1 cellular context compared by ENCODE assay signal in the genomic region with DNA sequence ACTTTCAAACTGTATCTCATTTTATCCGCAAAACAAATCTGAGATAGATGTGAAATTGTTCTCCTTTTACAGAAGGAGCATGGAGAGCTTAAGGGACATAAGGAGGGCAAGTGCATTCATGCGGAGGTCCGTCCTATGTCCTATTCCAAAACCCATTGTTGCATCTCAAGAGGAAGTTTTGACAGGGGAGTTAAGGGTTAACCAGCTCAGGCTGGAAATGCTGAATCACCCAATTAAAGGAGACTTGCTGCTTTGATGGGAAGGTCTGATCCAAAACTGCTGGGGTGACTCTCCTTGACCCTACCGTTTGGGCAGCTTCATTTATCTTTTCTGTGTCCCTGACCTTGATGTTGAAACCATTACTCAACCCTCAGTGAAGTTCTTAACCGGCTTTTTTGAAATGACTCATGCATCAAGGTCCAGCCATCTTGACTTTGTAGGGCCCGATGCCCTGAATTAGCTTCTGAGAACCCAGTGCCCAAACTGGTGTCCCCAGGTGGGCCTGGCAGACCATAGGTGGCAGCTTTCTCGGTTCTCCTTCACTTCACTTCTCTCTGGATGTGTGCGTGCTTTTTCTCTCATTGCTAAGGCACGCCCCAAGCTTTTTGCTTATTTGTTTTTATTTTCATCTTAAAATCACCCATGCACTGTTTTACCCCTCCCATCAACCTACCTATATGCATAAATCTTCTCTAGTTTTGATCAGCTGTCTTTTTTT.
TF ChIP-seq lines count a peak whose summit lies in the region.

No MANE protein-coding gene starts in this region.

TF ChIP-seq in K562, 482 proteins besides CTCF, POLR2A, EP300 and RAD21 (continued from another document and continues in another):
- no peak for TF ChIP-seq ZNF143 (CRISPR knock-in tag; IDR thresholded peaks at IDR 0.05)
- no peak for TF ChIP-seq U2AF1 (optimal IDR thresholded peaks at IDR 0.05; ENCODE audit: low read depth, low read length)
- no peak for TF ChIP-seq HDAC3 (IDR thresholded peaks at IDR 0.05; ENCODE audit: borderline replicate concordance, partially characterized antibody)
- TF ChIP-seq ZNF165 (CRISPR knock-in tag; IDR thresholded peaks at IDR 0.05; ENCODE audit: borderline replicate concordance), result no peak
- TF ChIP-seq TAF9B (IDR thresholded peaks at IDR 0.05; ENCODE audit: partially characterized antibody), result no peak
- TF ChIP-seq HMG20B (CRISPR knock-in tag; IDR thresholded peaks at IDR 0.05), result no peak
- TF ChIP-seq TRIM24 (IDR thresholded peaks at IDR 0.05), result peak; percentile 84 to 93
- no peak for TF ChIP-seq MCM2 (IDR thresholded peaks at IDR 0.05; ENCODE audit: low read depth)
- no peak for TF ChIP-seq SRSF3 (IDR thresholded peaks at IDR 0.05; ENCODE audit: insufficient read depth, low read length)
- TF ChIP-seq ZNF586 (CRISPR knock-in tag; conservative IDR thresholded peaks at IDR 0.05), result no peak
- peak; percentile 69 for TF ChIP-seq TAF1 (IDR thresholded peaks at IDR 0.05; ENCODE audit: control insufficient read depth, extremely low read depth, insufficient read depth, low read length, severe bottlenecking)
- TF ChIP-seq, protein P1, sequence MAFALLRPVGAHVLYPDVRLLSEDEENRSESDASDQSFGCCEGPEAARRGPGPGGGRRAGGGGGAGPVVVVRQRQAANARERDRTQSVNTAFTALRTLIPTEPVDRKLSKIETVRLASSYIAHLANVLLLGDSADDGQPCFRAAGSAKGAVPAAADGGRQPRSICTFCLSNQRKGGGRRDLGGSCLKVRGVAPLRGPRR (CRISPR knock-in tag; IDR thresholded peaks at IDR 0.05), result 0 out of 2 replicates have a peak, but pooled peaks have one; percentile 18
- no peak for TF ChIP-seq STAT5B (CRISPR knock-in tag; IDR thresholded peaks at IDR 0.05)
- TF ChIP-seq PRMT5 (CRISPR knock-in tag; IDR thresholded peaks at IDR 0.05), result no peak
- TF ChIP-seq SLC30A9 (CRISPR knock-in tag; IDR thresholded peaks at IDR 0.05), result no peak
- no peak for TF ChIP-seq SOX6 (IDR thresholded peaks at IDR 0.05)
- peak; percentile 98 for TF ChIP-seq MAFF (IDR thresholded peaks at IDR 0.05; ENCODE audit: low read length)
- TF ChIP-seq, protein P2, sequence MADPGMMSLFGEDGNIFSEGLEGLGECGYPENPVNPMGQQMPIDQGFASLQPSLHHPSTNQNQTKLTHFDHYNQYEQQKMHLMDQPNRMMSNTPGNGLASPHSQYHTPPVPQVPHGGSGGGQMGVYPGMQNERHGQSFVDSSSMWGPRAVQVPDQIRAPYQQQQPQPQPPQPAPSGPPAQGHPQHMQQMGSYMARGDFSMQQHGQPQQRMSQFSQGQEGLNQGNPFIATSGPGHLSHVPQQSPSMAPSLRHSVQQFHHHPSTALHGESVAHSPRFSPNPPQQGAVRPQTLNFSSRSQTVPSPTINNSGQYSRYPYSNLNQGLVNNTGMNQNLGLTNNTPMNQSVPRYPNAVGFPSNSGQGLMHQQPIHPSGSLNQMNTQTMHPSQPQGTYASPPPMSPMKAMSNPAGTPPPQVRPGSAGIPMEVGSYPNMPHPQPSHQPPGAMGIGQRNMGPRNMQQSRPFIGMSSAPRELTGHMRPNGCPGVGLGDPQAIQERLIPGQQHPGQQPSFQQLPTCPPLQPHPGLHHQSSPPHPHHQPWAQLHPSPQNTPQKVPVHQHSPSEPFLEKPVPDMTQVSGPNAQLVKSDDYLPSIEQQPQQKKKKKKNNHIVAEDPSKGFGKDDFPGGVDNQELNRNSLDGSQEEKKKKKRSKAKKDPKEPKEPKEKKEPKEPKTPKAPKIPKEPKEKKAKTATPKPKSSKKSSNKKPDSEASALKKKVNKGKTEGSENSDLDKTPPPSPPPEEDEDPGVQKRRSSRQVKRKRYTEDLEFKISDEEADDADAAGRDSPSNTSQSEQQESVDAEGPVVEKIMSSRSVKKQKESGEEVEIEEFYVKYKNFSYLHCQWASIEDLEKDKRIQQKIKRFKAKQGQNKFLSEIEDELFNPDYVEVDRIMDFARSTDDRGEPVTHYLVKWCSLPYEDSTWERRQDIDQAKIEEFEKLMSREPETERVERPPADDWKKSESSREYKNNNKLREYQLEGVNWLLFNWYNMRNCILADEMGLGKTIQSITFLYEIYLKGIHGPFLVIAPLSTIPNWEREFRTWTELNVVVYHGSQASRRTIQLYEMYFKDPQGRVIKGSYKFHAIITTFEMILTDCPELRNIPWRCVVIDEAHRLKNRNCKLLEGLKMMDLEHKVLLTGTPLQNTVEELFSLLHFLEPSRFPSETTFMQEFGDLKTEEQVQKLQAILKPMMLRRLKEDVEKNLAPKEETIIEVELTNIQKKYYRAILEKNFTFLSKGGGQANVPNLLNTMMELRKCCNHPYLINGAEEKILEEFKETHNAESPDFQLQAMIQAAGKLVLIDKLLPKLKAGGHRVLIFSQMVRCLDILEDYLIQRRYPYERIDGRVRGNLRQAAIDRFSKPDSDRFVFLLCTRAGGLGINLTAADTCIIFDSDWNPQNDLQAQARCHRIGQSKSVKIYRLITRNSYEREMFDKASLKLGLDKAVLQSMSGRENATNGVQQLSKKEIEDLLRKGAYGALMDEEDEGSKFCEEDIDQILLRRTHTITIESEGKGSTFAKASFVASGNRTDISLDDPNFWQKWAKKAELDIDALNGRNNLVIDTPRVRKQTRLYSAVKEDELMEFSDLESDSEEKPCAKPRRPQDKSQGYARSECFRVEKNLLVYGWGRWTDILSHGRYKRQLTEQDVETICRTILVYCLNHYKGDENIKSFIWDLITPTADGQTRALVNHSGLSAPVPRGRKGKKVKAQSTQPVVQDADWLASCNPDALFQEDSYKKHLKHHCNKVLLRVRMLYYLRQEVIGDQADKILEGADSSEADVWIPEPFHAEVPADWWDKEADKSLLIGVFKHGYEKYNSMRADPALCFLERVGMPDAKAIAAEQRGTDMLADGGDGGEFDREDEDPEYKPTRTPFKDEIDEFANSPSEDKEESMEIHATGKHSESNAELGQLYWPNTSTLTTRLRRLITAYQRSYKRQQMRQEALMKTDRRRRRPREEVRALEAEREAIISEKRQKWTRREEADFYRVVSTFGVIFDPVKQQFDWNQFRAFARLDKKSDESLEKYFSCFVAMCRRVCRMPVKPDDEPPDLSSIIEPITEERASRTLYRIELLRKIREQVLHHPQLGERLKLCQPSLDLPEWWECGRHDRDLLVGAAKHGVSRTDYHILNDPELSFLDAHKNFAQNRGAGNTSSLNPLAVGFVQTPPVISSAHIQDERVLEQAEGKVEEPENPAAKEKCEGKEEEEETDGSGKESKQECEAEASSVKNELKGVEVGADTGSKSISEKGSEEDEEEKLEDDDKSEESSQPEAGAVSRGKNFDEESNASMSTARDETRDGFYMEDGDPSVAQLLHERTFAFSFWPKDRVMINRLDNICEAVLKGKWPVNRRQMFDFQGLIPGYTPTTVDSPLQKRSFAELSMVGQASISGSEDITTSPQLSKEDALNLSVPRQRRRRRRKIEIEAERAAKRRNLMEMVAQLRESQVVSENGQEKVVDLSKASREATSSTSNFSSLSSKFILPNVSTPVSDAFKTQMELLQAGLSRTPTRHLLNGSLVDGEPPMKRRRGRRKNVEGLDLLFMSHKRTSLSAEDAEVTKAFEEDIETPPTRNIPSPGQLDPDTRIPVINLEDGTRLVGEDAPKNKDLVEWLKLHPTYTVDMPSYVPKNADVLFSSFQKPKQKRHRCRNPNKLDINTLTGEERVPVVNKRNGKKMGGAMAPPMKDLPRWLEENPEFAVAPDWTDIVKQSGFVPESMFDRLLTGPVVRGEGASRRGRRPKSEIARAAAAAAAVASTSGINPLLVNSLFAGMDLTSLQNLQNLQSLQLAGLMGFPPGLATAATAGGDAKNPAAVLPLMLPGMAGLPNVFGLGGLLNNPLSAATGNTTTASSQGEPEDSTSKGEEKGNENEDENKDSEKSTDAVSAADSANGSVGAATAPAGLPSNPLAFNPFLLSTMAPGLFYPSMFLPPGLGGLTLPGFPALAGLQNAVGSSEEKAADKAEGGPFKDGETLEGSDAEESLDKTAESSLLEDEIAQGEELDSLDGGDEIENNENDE (IDR thresholded peaks at IDR 0.05; ENCODE audit: low read depth, low read length), result no peak
- TF ChIP-seq BMI1 (IDR thresholded peaks at IDR 0.05; ENCODE audit: low read length), result no peak
- no peak for TF ChIP-seq FOXJ3 (CRISPR knock-in tag; IDR thresholded peaks at IDR 0.05)
- TF ChIP-seq, protein P3, sequence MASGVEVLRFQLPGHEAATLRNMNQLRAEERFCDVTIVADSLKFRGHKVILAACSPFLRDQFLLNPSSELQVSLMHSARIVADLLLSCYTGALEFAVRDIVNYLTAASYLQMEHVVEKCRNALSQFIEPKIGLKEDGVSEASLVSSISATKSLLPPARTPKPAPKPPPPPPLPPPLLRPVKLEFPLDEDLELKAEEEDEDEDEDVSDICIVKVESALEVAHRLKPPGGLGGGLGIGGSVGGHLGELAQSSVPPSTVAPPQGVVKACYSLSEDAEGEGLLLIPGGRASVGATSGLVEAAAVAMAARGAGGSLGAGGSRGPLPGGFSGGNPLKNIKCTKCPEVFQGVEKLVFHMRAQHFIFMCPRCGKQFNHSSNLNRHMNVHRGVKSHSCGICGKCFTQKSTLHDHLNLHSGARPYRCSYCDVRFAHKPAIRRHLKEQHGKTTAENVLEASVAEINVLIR (CRISPR knock-in tag; IDR thresholded peaks at IDR 0.05), result no peak; the same call in 1 of the 2 replicates
- TF ChIP-seq MECOM (CRISPR knock-in tag; IDR thresholded peaks at IDR 0.05), result peak; percentile 39
- no peak for TF ChIP-seq PHF20 (IDR thresholded peaks at IDR 0.05; ENCODE audit: partially characterized antibody)
- TF ChIP-seq SETDB1 (IDR thresholded peaks at IDR 0.05; ENCODE audit: low read length), result no peak
- TF ChIP-seq ZNF75A (CRISPR knock-in tag; IDR thresholded peaks at IDR 0.05), result no peak
- TF ChIP-seq, protein P4, sequence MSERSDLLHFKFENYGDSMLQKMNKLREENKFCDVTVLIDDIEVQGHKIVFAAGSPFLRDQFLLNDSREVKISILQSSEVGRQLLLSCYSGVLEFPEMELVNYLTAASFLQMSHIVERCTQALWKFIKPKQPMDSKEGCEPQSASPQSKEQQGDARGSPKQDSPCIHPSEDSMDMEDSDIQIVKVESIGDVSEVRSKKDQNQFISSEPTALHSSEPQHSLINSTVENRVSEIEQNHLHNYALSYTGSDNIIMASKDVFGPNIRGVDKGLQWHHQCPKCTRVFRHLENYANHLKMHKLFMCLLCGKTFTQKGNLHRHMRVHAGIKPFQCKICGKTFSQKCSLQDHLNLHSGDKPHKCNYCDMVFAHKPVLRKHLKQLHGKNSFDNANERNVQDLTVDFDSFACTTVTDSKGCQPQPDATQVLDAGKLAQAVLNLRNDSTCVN (CRISPR knock-in tag; IDR thresholded peaks at IDR 0.05), result no peak
- TF ChIP-seq TRIM28 (IDR thresholded peaks at IDR 0.05), result 0 out of 2 replicates have a peak, but pooled peaks have one; percentile 50
- TF ChIP-seq, protein P5, sequence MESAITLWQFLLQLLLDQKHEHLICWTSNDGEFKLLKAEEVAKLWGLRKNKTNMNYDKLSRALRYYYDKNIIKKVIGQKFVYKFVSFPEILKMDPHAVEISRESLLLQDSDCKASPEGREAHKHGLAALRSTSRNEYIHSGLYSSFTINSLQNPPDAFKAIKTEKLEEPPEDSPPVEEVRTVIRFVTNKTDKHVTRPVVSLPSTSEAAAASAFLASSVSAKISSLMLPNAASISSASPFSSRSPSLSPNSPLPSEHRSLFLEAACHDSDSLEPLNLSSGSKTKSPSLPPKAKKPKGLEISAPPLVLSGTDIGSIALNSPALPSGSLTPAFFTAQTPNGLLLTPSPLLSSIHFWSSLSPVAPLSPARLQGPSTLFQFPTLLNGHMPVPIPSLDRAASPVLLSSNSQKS (CRISPR knock-in tag; IDR thresholded peaks at IDR 0.05), result no peak
- no peak for TF ChIP-seq ZNF699 (CRISPR knock-in tag; IDR thresholded peaks at IDR 0.05; ENCODE audit: insufficient replicate concordance)
- TF ChIP-seq, protein P6, sequence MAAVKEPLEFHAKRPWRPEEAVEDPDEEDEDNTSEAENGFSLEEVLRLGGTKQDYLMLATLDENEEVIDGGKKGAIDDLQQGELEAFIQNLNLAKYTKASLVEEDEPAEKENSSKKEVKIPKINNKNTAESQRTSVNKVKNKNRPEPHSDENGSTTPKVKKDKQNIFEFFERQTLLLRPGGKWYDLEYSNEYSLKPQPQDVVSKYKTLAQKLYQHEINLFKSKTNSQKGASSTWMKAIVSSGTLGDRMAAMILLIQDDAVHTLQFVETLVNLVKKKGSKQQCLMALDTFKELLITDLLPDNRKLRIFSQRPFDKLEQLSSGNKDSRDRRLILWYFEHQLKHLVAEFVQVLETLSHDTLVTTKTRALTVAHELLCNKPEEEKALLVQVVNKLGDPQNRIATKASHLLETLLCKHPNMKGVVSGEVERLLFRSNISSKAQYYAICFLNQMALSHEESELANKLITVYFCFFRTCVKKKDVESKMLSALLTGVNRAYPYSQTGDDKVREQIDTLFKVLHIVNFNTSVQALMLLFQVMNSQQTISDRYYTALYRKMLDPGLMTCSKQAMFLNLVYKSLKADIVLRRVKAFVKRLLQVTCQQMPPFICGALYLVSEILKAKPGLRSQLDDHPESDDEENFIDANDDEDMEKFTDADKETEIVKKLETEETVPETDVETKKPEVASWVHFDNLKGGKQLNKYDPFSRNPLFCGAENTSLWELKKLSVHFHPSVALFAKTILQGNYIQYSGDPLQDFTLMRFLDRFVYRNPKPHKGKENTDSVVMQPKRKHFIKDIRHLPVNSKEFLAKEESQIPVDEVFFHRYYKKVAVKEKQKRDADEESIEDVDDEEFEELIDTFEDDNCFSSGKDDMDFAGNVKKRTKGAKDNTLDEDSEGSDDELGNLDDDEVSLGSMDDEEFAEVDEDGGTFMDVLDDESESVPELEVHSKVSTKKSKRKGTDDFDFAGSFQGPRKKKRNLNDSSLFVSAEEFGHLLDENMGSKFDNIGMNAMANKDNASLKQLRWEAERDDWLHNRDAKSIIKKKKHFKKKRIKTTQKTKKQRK (IDR thresholded peaks at IDR 0.05; ENCODE audit: borderline replicate concordance, low read depth, low read length), result no peak
- TF ChIP-seq, protein P7, sequence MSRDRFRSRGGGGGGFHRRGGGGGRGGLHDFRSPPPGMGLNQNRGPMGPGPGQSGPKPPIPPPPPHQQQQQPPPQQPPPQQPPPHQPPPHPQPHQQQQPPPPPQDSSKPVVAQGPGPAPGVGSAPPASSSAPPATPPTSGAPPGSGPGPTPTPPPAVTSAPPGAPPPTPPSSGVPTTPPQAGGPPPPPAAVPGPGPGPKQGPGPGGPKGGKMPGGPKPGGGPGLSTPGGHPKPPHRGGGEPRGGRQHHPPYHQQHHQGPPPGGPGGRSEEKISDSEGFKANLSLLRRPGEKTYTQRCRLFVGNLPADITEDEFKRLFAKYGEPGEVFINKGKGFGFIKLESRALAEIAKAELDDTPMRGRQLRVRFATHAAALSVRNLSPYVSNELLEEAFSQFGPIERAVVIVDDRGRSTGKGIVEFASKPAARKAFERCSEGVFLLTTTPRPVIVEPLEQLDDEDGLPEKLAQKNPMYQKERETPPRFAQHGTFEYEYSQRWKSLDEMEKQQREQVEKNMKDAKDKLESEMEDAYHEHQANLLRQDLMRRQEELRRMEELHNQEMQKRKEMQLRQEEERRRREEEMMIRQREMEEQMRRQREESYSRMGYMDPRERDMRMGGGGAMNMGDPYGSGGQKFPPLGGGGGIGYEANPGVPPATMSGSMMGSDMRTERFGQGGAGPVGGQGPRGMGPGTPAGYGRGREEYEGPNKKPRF (IDR thresholded peaks at IDR 0.05; ENCODE audit: low read depth, low read length), result no peak
- peak; percentile 41; the same call in 1 of the 2 replicates for TF ChIP-seq STAT5A (IDR thresholded peaks at IDR 0.05; ENCODE audit: borderline replicate concordance, low read length)
